36 cellular contexts compared by ENCODE assay signal in the genomic region with DNA sequence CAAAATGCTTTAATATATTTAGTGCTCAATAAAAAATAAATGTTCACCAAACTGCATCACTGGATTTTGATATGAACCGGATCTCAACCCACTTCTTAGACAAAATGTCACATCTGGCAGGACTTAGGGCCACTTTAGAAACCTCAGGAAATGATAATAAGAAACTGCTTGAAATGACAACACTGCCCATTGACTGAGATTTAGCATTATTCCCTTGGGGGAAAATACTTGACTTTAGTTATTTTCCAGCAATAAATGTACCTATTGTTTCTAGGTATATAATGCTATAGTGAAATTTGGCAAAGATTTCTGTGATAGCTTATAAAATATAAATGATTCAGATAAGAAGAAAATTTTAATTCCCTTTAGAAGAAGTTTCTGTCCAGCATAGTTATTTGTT.
"Had no signal": no experiment of that assay in that cellular context is flagged by ENCODE, and none has a peak within 500 bp of the region (broad histone marks: within the 10 kb centered on the region; RNA-seq: fewer than 3 reads in every experiment).

No MANE protein-coding gene starts in this region.

- H3K9me3 Mint-ChIP-seq: activated B cell treated with CpG ODN at 0.5 μM for 24 hours; activated CD4-positive, alpha-beta memory T cell treated with anti-CD3 and anti-CD28 coated beads for 36 hours; activated CD4-positive, alpha-beta T cell treated with anti-CD3 and anti-CD28 coated beads, Interleukin-2, amount 10 ng/mL, durations not matched to agents 24 days and 14 days; activated CD8-positive, alpha-beta T cell treated with anti-CD3 and anti-CD28 coated beads for 36 hours; activated naive CD4-positive, alpha-beta T cell treated with anti-CD3 and anti-CD28 coated beads for 36 hours; activated naive CD4-positive, alpha-beta T cell treated with anti-CD3 and anti-CD28 coated beads, Interleukin-2, amount 50 U/mL, for 72 hours; activated naive CD8-positive, alpha-beta T cell treated with anti-CD3 and anti-CD28 coated beads for 36 hours; activated T-cell treated with anti-CD3 and anti-CD28 coated beads, Interleukin-2, amount 50 U/mL, for 4 hours; activated T-cell treated with anti-CD3 and anti-CD28 coated beads, Interleukin-2, amount 50 U/mL, for 72 hours; activated T-helper 1 cell treated with anti-CD3 and anti-CD28 coated beads, Interleukin-12 subunit alpha, Interleukin-12 subunit beta, Interleukin-2, Interleukin-4 antibody, amounts not matched to agents 30 ng/mL and 10 ng/mL and 1 ng/mL, durations not matched to agents 14 hours and 24 hours and 36 hours; activated T-helper 17 cell treated with anti-CD3 and anti-CD28 coated beads, Interleukin-2, amount 50 U/mL, for 72 hours; T-helper 1 cell treated with Interleukin-12 subunit alpha and Interleukin-12 subunit beta and Interleukin-4 antibody, amounts not matched to agents 30 μg/mL and 1 μg/mL, for 36 hours; T-helper 2 cell treated with Interferon-gamma antibody and Interleukin-4, amounts not matched to agents 5 μg/mL and 100 μg/mL, for 36 hours had no signal

- H3K27ac ChIP-seq: adrenal gland, body of pancreas, brain microvascular endothelial cell, breast epithelium, VCaP had no signal

- H3K4me3 Mint-ChIP-seq: activated B cell treated with CpG ODN at 0.5 μM for 24 hours; activated CD4-positive, alpha-beta memory T cell treated with anti-CD3 and anti-CD28 coated beads for 36 hours; activated CD4-positive, alpha-beta T cell treated with anti-CD3 and anti-CD28 coated beads, Interleukin-2, amount 10 ng/mL, durations not matched to agents 24 days and 14 days; activated CD8-positive, alpha-beta T cell treated with anti-CD3 and anti-CD28 coated beads for 36 hours; activated naive CD4-positive, alpha-beta T cell treated with anti-CD3 and anti-CD28 coated beads for 36 hours; activated naive CD8-positive, alpha-beta T cell treated with anti-CD3 and anti-CD28 coated beads for 36 hours; activated T-cell treated with anti-CD3 and anti-CD28 coated beads, Interleukin-2, amount 50 U/mL, for 4 hours; activated T-cell treated with anti-CD3 and anti-CD28 coated beads, Interleukin-2, amount 50 U/mL, for 72 hours; activated T-helper 1 cell treated with anti-CD3 and anti-CD28 coated beads, Interleukin-12 subunit alpha, Interleukin-12 subunit beta, Interleukin-2, Interleukin-4 antibody, amounts not matched to agents 30 ng/mL and 10 ng/mL and 1 ng/mL, durations not matched to agents 14 hours and 24 hours and 36 hours; activated T-helper 17 cell treated with anti-CD3 and anti-CD28 coated beads, Interleukin-2, amount 50 U/mL, for 72 hours; T-helper 1 cell treated with Interleukin-12 subunit alpha and Interleukin-12 subunit beta and Interleukin-4 antibody, amounts not matched to agents 30 μg/mL and 1 μg/mL, for 36 hours; T-helper 2 cell treated with Interferon-gamma antibody and Interleukin-4, amounts not matched to agents 5 μg/mL and 100 μg/mL, for 36 hours had no signal

- DNase-seq: activated B cell treated with CpG ODN at 0.5 μM for 24 hours; activated CD4-positive, alpha-beta memory T cell treated with anti-CD3 and anti-CD28 coated beads for 36 hours; activated CD4-positive, alpha-beta T cell treated with anti-CD3 and anti-CD28 coated beads for 4 hours; activated CD4-positive, alpha-beta T cell treated with anti-CD3 and anti-CD28 coated beads, Interleukin-2, amount 10 ng/mL, durations not matched to agents 24 days and 14 days; activated CD4-positive, alpha-beta T cell treated with anti-CD3 and anti-CD28 coated beads, Interleukin-2, amount 50 U/mL, for 1 hour; activated CD4-positive, alpha-beta T cell treated with anti-CD3 and anti-CD28 coated beads, Interleukin-2, amount 50 U/mL, for 4 hours; activated CD4-positive, CD25-positive, alpha-beta regulatory T cell treated with anti-CD3 and anti-CD28 coated beads, Interleukin-2, amount 50 U/mL, for 72 hours; activated CD8-positive, alpha-beta memory T cell treated with anti-CD3 and anti-CD28 coated beads, Interleukin-2, amount 50 U/mL, for 4 hours; activated CD8-positive, alpha-beta T cell treated with anti-CD3 and anti-CD28 coated beads for 36 hours; activated effector memory CD4-positive, alpha-beta T cell treated with anti-CD3 and anti-CD28 coated beads, Interleukin-2, amount 50 U/mL, for 16 hours; activated gamma-delta T cell treated with Interleukin-2 at 50 U/mL for 16 hours; activated naive CD4-positive, alpha-beta T cell; activated naive CD4-positive, alpha-beta T cell treated with anti-CD3 and anti-CD28 coated beads for 36 hours; activated naive CD4-positive, alpha-beta T cell treated with anti-CD3 and anti-CD28 coated beads, Interleukin-2, amount 50 U/mL, for 16 hours; activated naive CD8-positive, alpha-beta T cell treated with anti-CD3 and anti-CD28 coated beads for 36 hours; activated T-cell treated with anti-CD3 and anti-CD28 coated beads for 4 hours; activated T-cell treated with anti-CD3 and anti-CD28 coated beads, Interleukin-2, amount 50 U/mL, for 1 hour; activated T-cell treated with anti-CD3 and anti-CD28 coated beads, Interleukin-2, amount 50 U/mL, for 4 hours; activated T-cell treated with anti-CD3 and anti-CD28 coated beads, Interleukin-2, amount 50 U/mL, for 72 hours; adrenal gland; amniotic stem cell; aorta; body of pancreas; brain microvascular endothelial cell; central memory CD4-positive, alpha-beta T cell; T-helper 2 cell; T-helper 9 cell had no signal

- H3K27me3 ChIP-seq: body of pancreas, brain microvascular endothelial cell, breast epithelium had no signal

- H3K4me3 ChIP-seq: adrenal gland, body of pancreas, breast epithelium had no signal

- H3K4me1 ChIP-seq: adrenal gland, body of pancreas, breast epithelium had no signal

- H3K27ac Mint-ChIP-seq: activated B cell treated with CpG ODN at 0.5 μM for 24 hours; activated CD4-positive, alpha-beta memory T cell treated with anti-CD3 and anti-CD28 coated beads for 36 hours; activated CD4-positive, alpha-beta T cell treated with anti-CD3 and anti-CD28 coated beads, Interleukin-2, amount 10 ng/mL, durations not matched to agents 24 days and 14 days; activated CD8-positive, alpha-beta T cell treated with anti-CD3 and anti-CD28 coated beads for 36 hours; activated naive CD4-positive, alpha-beta T cell treated with anti-CD3 and anti-CD28 coated beads for 36 hours; activated naive CD4-positive, alpha-beta T cell treated with anti-CD3 and anti-CD28 coated beads, Interleukin-2, amount 50 U/mL, for 72 hours; activated naive CD8-positive, alpha-beta T cell treated with anti-CD3 and anti-CD28 coated beads for 36 hours; activated T-cell treated with anti-CD3 and anti-CD28 coated beads, Interleukin-2, amount 50 U/mL, for 72 hours; activated T-helper 1 cell treated with anti-CD3 and anti-CD28 coated beads, Interleukin-12 subunit alpha, Interleukin-12 subunit beta, Interleukin-2, Interleukin-4 antibody, amounts not matched to agents 30 ng/mL and 10 ng/mL and 1 ng/mL, durations not matched to agents 14 hours and 24 hours and 36 hours; activated T-helper 17 cell treated with anti-CD3 and anti-CD28 coated beads, Interleukin-2, amount 50 U/mL, for 72 hours; T-helper 1 cell treated with Interleukin-12 subunit alpha and Interleukin-12 subunit beta and Interleukin-4 antibody, amounts not matched to agents 30 μg/mL and 1 μg/mL, for 36 hours; T-helper 2 cell treated with Interferon-gamma antibody and Interleukin-4, amounts not matched to agents 5 μg/mL and 100 μg/mL, for 36 hours had no signal

- H3K4me1 Mint-ChIP-seq: activated B cell treated with CpG ODN at 0.5 μM for 24 hours; activated T-helper 17 cell treated with anti-CD3 and anti-CD28 coated beads, Interleukin-2, amount 50 U/mL, for 72 hours had no signal

- FAIRE-seq: astrocyte, TTC549 had no signal

- H3K36me3 ChIP-seq: adrenal gland, brain microvascular endothelial cell, breast epithelium had no signal

- ATAC-seq: activated CD8-positive, alpha-beta T cell treated with anti-CD3 and anti-CD28 coated beads for 36 hours; activated naive CD4-positive, alpha-beta T cell treated with anti-CD3 and anti-CD28 coated beads, Interleukin-2, amount 50 U/mL, for 72 hours; activated T-cell treated with anti-CD3 and anti-CD28 coated beads, Interleukin-2, amount 50 U/mL, for 4 hours; activated T-cell treated with anti-CD3 and anti-CD28 coated beads, Interleukin-2, amount 50 U/mL, for 72 hours; activated T-helper 17 cell treated with anti-CD3 and anti-CD28 coated beads, Interleukin-2, amount 50 U/mL, for 72 hours; body of pancreas had no signal

- H3K36me3 Mint-ChIP-seq: activated CD4-positive, alpha-beta memory T cell treated with anti-CD3 and anti-CD28 coated beads for 36 hours; activated naive CD4-positive, alpha-beta T cell treated with anti-CD3 and anti-CD28 coated beads, Interleukin-2, amount 50 U/mL, for 72 hours; activated naive CD8-positive, alpha-beta T cell treated with anti-CD3 and anti-CD28 coated beads for 36 hours had no signal

- H3K9me3 ChIP-seq: adrenal gland, body of pancreas, breast epithelium had no signal
